22 cellular contexts compared by ENCODE assay signal in the genomic region with DNA sequence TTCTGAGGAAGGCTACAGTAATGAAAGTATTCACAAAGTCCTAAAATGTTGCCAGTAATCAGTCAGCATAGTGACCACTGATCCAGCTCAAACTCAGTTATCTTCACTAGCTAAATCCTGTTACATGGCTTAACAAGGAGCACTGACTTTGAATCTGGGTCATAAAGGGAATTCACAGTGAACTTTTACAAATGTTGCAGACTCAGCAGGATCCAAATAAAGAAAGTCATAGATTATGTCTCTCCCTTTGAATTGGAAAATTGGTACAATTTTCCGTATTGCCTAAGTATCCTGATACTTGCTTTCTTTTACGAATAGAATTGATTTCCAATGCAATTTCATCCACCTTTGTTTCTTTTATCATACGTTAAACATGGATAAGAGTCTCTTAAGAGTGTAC.
DNase-seq lines count a peak whose midpoint lies in the region; ATAC-seq, FAIRE-seq and TF ChIP-seq lines count a peak whose summit lies in the region.
"Had no signal": no experiment of that assay in that cellular context is flagged by ENCODE, and none has a peak within 500 bp of the region (broad histone marks: within the 10 kb centered on the region; RNA-seq: fewer than 3 reads in every experiment).

No MANE protein-coding gene starts in this region.

- FAIRE-seq in A549 (lab: Jason Lieb, UNC), result no peak
- FAIRE-seq: A204.1, GM12878, H1 had no signal

- TF ChIP-seq CTCF in A549 (IDR thresholded peaks at IDR 0.05), result no peak

- H3K27ac ChIP-seq in A549, result no peak overlapping the region
- H3K27ac ChIP-seq: BLaER1 treated with 17β-estradiol and CSF1 and Interleukin-3, amounts not matched to agents 10 nM and 100 nM; GM23248 had no signal

- H3K4me3 ChIP-seq in A549 (no peak overlapping the region), endocrine pancreas (ENCODE audit: control insufficient read depth, insufficient read depth, low read length) (peak overlapping the region; percentile 12)
- H3K4me3 ChIP-seq: BLaER1 treated with 17β-estradiol and CSF1 and Interleukin-3, amounts not matched to agents 10 nM and 100 nM; GM12878; GM23248 had no signal

- no peak for TF ChIP-seq POLR2A in A549 (IDR thresholded peaks at IDR 0.05; ENCODE audit: low read length)

- H3K4me2 ChIP-seq in A549, result no peak overlapping the region
- H3K4me2 ChIP-seq: BLaER1 treated with 17β-estradiol and CSF1 and Interleukin-3, amounts not matched to agents 10 nM and 100 nM had no signal

- H3K9ac ChIP-seq in endocrine pancreas (ENCODE audit: control insufficient read depth, insufficient read depth, low read length), result no peak overlapping the region
- H3K9ac ChIP-seq: BLaER1 treated with 17β-estradiol and CSF1 and Interleukin-3, amounts not matched to agents 10 nM and 100 nM; GM23248 had no signal

- TF ChIP-seq EP300 in A549 (IDR thresholded peaks at IDR 0.05), result no peak

- no peaks in the 10 kb centered on the region; the same call in 2 of the 3 replicates for H3K9me3 ChIP-seq in A549
- H3K9me3 ChIP-seq in endocrine pancreas (ENCODE audit: control insufficient read depth, low read length), result no peaks in the 10 kb centered on the region
- H3K9me3 ChIP-seq: BE2C; BLaER1 treated with 17β-estradiol and CSF1 and Interleukin-3, amounts not matched to agents 10 nM and 100 nM had no signal

- H3K27me3 ChIP-seq in endocrine pancreas (ENCODE audit: control insufficient read depth, insufficient read depth, low read length), result no peaks in the 10 kb centered on the region
- H3K27me3 ChIP-seq: BE2C; BLaER1 treated with 17β-estradiol and CSF1 and Interleukin-3, amounts not matched to agents 10 nM and 100 nM had no signal

- H3K4me1 ChIP-seq in A549 (no peaks in the 10 kb centered on the region), endocrine pancreas (ENCODE audit: control insufficient read depth, insufficient read depth, low read length) (peaks cover 3% of the 10 kb centered on the region)
- H3K4me1 ChIP-seq: BE2C; BLaER1 treated with 17β-estradiol and CSF1 and Interleukin-3, amounts not matched to agents 10 nM and 100 nM had no signal

- DNase-seq in A549 (ENCODE audit: low read depth in 1 of 2, low spot score in 1 of 2) (no peak), NCI-H82 (lab: John Stamatoyannopoulos, UW) (peak; percentile 59), NCI-H2081 treated with DMSO at 0.1 percent for 48 hours (lab: John Stamatoyannopoulos, UW) (no peak), NCI-H1694 treated with DMSO at 0.1 percent for 48 hours (lab: John Stamatoyannopoulos, UW) (no peak)
- DNase-seq: ACHN; AML-193; BE2C; CD4-positive, alpha-beta T cell; CD8-positive, alpha-beta memory T cell; DMS 273 treated with DMSO at 0.1 percent for 48 hours; DMS79; EL; GDM1; GM23248; H7; HCEC 1CT had no signal

- POLR2A ChIA-PET in A549 (lab: Yijun Ruan, JAX), result no interaction called here

- 7% methylated on average over 3 of the region's 3 CpGs for WGBS in A549 (ENCODE audit: missing lambda C conversion rate)

- no peak for TF ChIP-seq RAD21 in A549 (conservative IDR thresholded peaks at IDR 0.05 in 1 of 2, IDR thresholded peaks at IDR 0.05 in 1 of 2)

- H3K36me3 ChIP-seq in endocrine pancreas (ENCODE audit: control insufficient read depth, insufficient read depth, low read length), result no peaks in the 10 kb centered on the region
- H3K36me3 ChIP-seq: BE2C; BLaER1 treated with 17β-estradiol and CSF1 and Interleukin-3, amounts not matched to agents 10 nM and 100 nM had no signal

- CTCF ChIA-PET in A549 (lab: Yijun Ruan, JAX), result no interaction called here

- ATAC-seq in A549, result no peak
- ATAC-seq in GM18517 (IDR thresholded peaks at IDR 0.05; ENCODE audit: unreplicated experiment), result no peak
- ATAC-seq: GM12878 had no signal

TF ChIP-seq in A549, 52 proteins besides CTCF, POLR2A, EP300 and RAD21:
- TF ChIP-seq NPAS2 (CRISPR knock-in tag; IDR thresholded peaks at IDR 0.05; ENCODE audit: borderline replicate concordance), result no peak
- TF ChIP-seq MAFK (IDR thresholded peaks at IDR 0.05; ENCODE audit: partially characterized antibody), result peak; percentile 66
